ENCODE assay signal across 8 cellular contexts in the genomic region with DNA sequence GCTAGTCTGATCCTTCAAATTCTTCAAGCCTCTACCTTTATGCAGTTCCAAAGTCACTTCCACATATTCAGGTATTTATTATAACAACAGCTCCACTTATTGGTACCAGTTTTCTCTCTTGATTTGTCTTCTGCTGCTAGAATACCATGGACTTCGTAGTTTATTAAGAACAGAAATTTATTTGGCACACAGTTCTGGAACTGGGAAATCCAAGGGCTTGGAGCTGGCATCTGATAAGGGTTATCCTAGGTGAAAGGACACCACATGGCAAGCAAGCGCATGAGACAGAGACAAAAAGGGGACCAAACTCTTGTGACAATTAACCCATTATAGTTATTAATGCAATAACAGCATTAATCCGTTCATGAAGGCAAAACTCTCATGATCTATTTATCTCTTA.
"Had no signal": no experiment of that assay in that cellular context is flagged by ENCODE, and none has a peak within 500 bp of the region (broad histone marks: within the 10 kb centered on the region; RNA-seq: fewer than 3 reads in every experiment).

No MANE protein-coding gene starts in this region.

- H3K36me3 ChIP-seq: HAP-1 had no signal

- H3K27ac ChIP-seq: HL-60, KMS-11 had no signal

- H3K4me3 ChIP-seq: HAP-1 had no signal

- H3K4me2 ChIP-seq: KMS-11 had no signal

- FAIRE-seq: HepG2 had no signal

- H3K4me1 ChIP-seq: HAP-1 had no signal

- H3K9me3 ChIP-seq: HAP-1 had no signal

- DNase-seq: GOT3, H7, HFFc6, KBM-7 had no signal
